ENCODE assay signal across 1 cellular context in genomic region chr11:103051986-103052385, GRCh38.
TF ChIP-seq lines count a peak whose summit lies in the region.

No MANE protein-coding gene starts in this region.

TF ChIP-seq in IMR-90, 13 proteins besides CTCF, POLR2A, EP300 and RAD21:
- TF ChIP-seq MAZ (IDR thresholded peaks at IDR 0.05; ENCODE audit: borderline replicate concordance, low read depth, low read length) (no peak), RFX5 (IDR thresholded peaks at IDR 0.05; ENCODE audit: low read depth, low read length) (no peak)
